In the genomic region with DNA sequence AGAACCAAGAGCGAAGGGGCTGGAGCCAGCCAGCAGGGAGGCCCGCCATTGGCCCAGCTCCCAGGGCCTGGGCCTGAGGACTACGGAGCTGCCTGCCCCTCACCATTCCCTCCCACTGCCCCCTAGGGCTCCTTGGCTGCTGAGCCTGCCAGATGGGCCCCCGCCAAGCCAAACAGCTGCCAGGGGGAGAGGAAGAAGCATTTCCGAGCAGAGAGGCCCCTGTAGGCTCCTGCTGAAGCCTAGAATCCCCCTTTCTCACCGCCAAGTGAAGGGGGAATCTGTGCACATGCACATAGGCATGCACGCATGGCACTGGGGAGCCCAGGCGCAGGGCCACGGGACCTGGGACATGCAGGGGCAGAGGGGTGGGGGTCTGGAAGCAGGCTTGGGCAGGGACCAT, we compare ENCODE assay signal across 15 cellular contexts. TPM values are rescaled to one million over a fixed set of nuclear protein-coding genes. Genes with fewer than 3 reads are reported as not detected.
A peak's percentile ranks its signal among the peaks of the same experiment; 100 is the strongest.
DNase-seq lines count a peak whose midpoint lies in the region; ATAC-seq and TF ChIP-seq lines count a peak whose summit lies in the region.
"Had no signal": no experiment of that assay in that cellular context is flagged by ENCODE, and none has a peak within 500 bp of the region (broad histone marks: within the 10 kb centered on the region; RNA-seq: fewer than 3 reads in every experiment).

No MANE protein-coding gene starts in this region.

- 0 out of 2 replicates have a peak overlapping the region, but pooled peaks have one; percentile 63 for H2AFZ ChIP-seq in GM23338
- no peak overlapping the region for H2AFZ ChIP-seq in OCI-LY7 (ENCODE audit: low read length)

- H3K4me1 ChIP-seq in GM23338 (ENCODE audit: insufficient read depth) = no peaks in the 10 kb centered on the region
- peaks cover 63% of the 10 kb centered on the region for H3K4me1 ChIP-seq in OCI-LY7 (ENCODE audit: insufficient read depth, low read length, poor library complexity, severe bottlenecking)
- no peaks in the 10 kb centered on the region for H3K4me1 ChIP-seq in mesendoderm (ENCODE audit: control insufficient read depth, low read depth, low read length)
- H3K4me1 ChIP-seq: adrenal gland had no signal

- H3K36me3 ChIP-seq in GM23338 (ENCODE audit: insufficient read depth) = no peaks in the 10 kb centered on the region
- H3K36me3 ChIP-seq in OCI-LY7 (ENCODE audit: insufficient read depth, low read length) = no peaks in the 10 kb centered on the region
- no peaks in the 10 kb centered on the region for H3K36me3 ChIP-seq in mesendoderm (ENCODE audit: control insufficient read depth, insufficient read depth, low read length)
- H3K36me3 ChIP-seq: adrenal gland had no signal

- no CpG with 5 or more reads among the region's 9 CpGs for WGBS in mesendoderm (ENCODE audit: extremely low coverage, insufficient coverage, low lambda C conversion rate)

- H3K27ac ChIP-seq in GM23338 (ENCODE audit: low read depth) = no peak overlapping the region
- peak overlapping the region; percentile 93 for H3K27ac ChIP-seq in OCI-LY7 (ENCODE audit: low read depth, low read length, poor library complexity, severe bottlenecking)
- H3K27ac ChIP-seq in mesendoderm (ENCODE audit: low read depth, low read length) = no peak overlapping the region
- H3K27ac ChIP-seq: adrenal gland had no signal

- no peaks in the 10 kb centered on the region for H4K20me1 ChIP-seq in GM23338 (replicated peaks; ENCODE audit: insufficient read depth)
- H4K20me1 ChIP-seq in OCI-LY7 (ENCODE audit: insufficient read depth, low read length) = no peaks in the 10 kb centered on the region

- no peak overlapping the region for H3K4me3 Mint-ChIP-seq in GM23338
- H3K4me3 Mint-ChIP-seq: CD14-positive monocyte had no signal

- no peak overlapping the region for H4K8ac ChIP-seq in mesendoderm (ENCODE audit: low read depth, low read length)

- no peak overlapping the region for H3K56ac ChIP-seq in mesendoderm (ENCODE audit: low read length)

- no peaks in the 10 kb centered on the region for H3K9me3 ChIP-seq in OCI-LY7 (ENCODE audit: low read length)
- H3K9me3 ChIP-seq: adrenal gland had no signal

- no peaks in the 10 kb centered on the region for H3K9me3 Mint-ChIP-seq in GM23338

- H3K4me3 ChIP-seq in GM23338 (no peak overlapping the region), OCI-LY7 (ENCODE audit: low read depth, low read length, poor library complexity, severe bottlenecking) (peak overlapping the region; percentile 49), mesendoderm (ENCODE audit: low read length) (no peak overlapping the region)
- H3K4me3 ChIP-seq: adrenal gland had no signal

- H3K27me3 Mint-ChIP-seq in GM23338 (ENCODE audit: insufficient read depth, low read depth, poor library complexity) = peaks cover 15% of the 10 kb centered on the region

- H3K9me2 ChIP-seq in GM23338 (ENCODE audit: insufficient read depth) = no peaks in the 10 kb centered on the region
- H3K9me2 ChIP-seq in OCI-LY7 (ENCODE audit: insufficient read depth, low read length) = no peaks in the 10 kb centered on the region

- no peak overlapping the region for H2BK5ac ChIP-seq in mesendoderm (ENCODE audit: low read length)

- no peak overlapping the region for H3K18ac ChIP-seq in mesendoderm (ENCODE audit: low read length)

- DNase-seq in GM23338 (ENCODE audit: low spot score) = no peak
- peak; percentile 25 for DNase-seq in OCI-LY7 (ENCODE audit: low spot score)
- peak; percentile 17 for DNase-seq in globus pallidus (ENCODE audit: low spot score)
- DNase-seq in pons (ENCODE audit: low spot score) = peak; percentile 6
- no peak for DNase-seq in SHP77 (lab: John Stamatoyannopoulos, UW)
- no peak for DNase-seq in SHP77 treated with DMSO at 0.1 percent for 48 hours (lab: John Stamatoyannopoulos, UW)
- no peak for DNase-seq in mesendoderm
- no peak for DNase-seq in GM03348 (ENCODE audit: low spot score)
- DNase-seq: adrenal gland, GF-D8, NCI-H1105 treated with DMSO at 0.1 percent for 48 hours, NCI-H774 had no signal

- no peaks in the 10 kb centered on the region for H3K79me2 ChIP-seq in GM23338 (replicated peaks; ENCODE audit: insufficient read depth)
- no peaks in the 10 kb centered on the region for H3K79me2 ChIP-seq in OCI-LY7 (ENCODE audit: insufficient read depth, low read depth, low read length)
- no peaks in the 10 kb centered on the region for H3K79me2 ChIP-seq in mesendoderm (ENCODE audit: control insufficient read depth, insufficient read depth, low read length)

- no peak overlapping the region for H2BK15ac ChIP-seq in mesendoderm (replicated peaks; ENCODE audit: low read depth)

- POLR2A ChIA-PET in OCI-LY7 (lab: Charles Lee) = interaction anchor here (0.6 to 2.4 kb wide), 2 partner anchors 56 to 57 kb away, joined by 3 to 8 read pairs; no protein-coding TSS in a partner anchor

- H3K4me1 Mint-ChIP-seq in GM23338 = peaks cover 9% of the 10 kb centered on the region

- ATAC-seq in GM23338 = peak; percentile 42
- ATAC-seq: activated CD4-positive, CD25-positive, alpha-beta regulatory T cell treated with anti-CD3 and anti-CD28 coated beads, Interleukin-2, amount 50 U/mL, for 24 hours; HCT116 had no signal

- no peak overlapping the region for H3K27ac Mint-ChIP-seq in GM23338

- no TSS peak for BruUV-seq in OCI-LY7 (replicated peaks; lab: Mats Ljungman, UMichigan)

- H3K27me3 ChIP-seq in GM23338 (ENCODE audit: insufficient read depth) (no peaks in the 10 kb centered on the region), mesendoderm (ENCODE audit: insufficient read depth, low read length, poor library complexity) (no peaks in the 10 kb centered on the region)
- H3K27me3 ChIP-seq: adrenal gland had no signal

- no peak overlapping the region for H3K9ac ChIP-seq in mesendoderm (ENCODE audit: low read length)

- H2BK120ac ChIP-seq in mesendoderm (ENCODE audit: low read depth, low read length) = no peak overlapping the region

- no peak overlapping the region for H4K5ac ChIP-seq in mesendoderm (ENCODE audit: low read length)

- H2AK5ac ChIP-seq in mesendoderm (ENCODE audit: low read length) = no peak overlapping the region

- no peaks in the 10 kb centered on the region for H3K79me1 ChIP-seq in mesendoderm (ENCODE audit: low read length)

- H3K4ac ChIP-seq in mesendoderm (ENCODE audit: low read depth, low read length) = no peak overlapping the region

- H3K23ac ChIP-seq in mesendoderm (ENCODE audit: low read length) = no peak overlapping the region

- H3K36me3 Mint-ChIP-seq in GM23338 (ENCODE audit: low read depth) = no peaks in the 10 kb centered on the region

- intact Hi-C loops in OCI-LY7 (cut with micrococcal nuclease; ENCODE audit: unreplicated experiment) = loop anchor here (10.0 kb wide), 1 partner anchor 81 kb away; a partner anchor contains a TSS

- no peak for TF ChIP-seq CTCF in GM23338 (conservative IDR thresholded peaks at IDR 0.05; ENCODE audit: low read depth in 2 of 2)
- TF ChIP-seq CTCF in OCI-LY7 (conservative IDR thresholded peaks at IDR 0.05; ENCODE audit: low read length) = no peak

- CTCF ChIA-PET in OCI-LY7 (lab: Charles Lee; ENCODE audit: unreplicated experiment) = no interaction called here

- H3K4me2 ChIP-seq in GM23338 = no peak overlapping the region
- H3K4me2 ChIP-seq in OCI-LY7 (ENCODE audit: low read length) = peak overlapping the region; percentile 76
- H3K4me2 ChIP-seq in mesendoderm (ENCODE audit: low read length) = no peak overlapping the region

- H3F3A ChIP-seq in GM23338 (replicated peaks; ENCODE audit: low read depth) = no peaks in the 10 kb centered on the region

TF ChIP-seq in GM23338, 12 proteins besides CTCF, POLR2A, EP300 and RAD21 (continues in another document):
- TF ChIP-seq, protein P1, sequence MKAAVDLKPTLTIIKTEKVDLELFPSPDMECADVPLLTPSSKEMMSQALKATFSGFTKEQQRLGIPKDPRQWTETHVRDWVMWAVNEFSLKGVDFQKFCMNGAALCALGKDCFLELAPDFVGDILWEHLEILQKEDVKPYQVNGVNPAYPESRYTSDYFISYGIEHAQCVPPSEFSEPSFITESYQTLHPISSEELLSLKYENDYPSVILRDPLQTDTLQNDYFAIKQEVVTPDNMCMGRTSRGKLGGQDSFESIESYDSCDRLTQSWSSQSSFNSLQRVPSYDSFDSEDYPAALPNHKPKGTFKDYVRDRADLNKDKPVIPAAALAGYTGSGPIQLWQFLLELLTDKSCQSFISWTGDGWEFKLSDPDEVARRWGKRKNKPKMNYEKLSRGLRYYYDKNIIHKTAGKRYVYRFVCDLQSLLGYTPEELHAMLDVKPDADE (IDR thresholded peaks at IDR 0.05) = no peak
- no peak for TF ChIP-seq EZH2 (IDR thresholded peaks at IDR 0.05; ENCODE audit: low read depth, unreplicated experiment)
- no peak for TF ChIP-seq JUNB (IDR thresholded peaks at IDR 0.05; ENCODE audit: unreplicated experiment)

RNA-seq across cellular contexts. Expression of a gene that starts 28.5 kb away (rescaled TPM):
- 51.7 and 62.7 TPM in 2 replicates for total RNA-seq in GM23338 (2014; rRNA removed; shearing (Covaris generic))
- polyA plus RNA-seq in GM23338 (2016; fragmentation: Nextera tagmentation; extraction: Ambion mirVana) = 58.6 and 58.9 TPM in 2 replicates
- total RNA-seq in OCI-LY7 (2014; rRNA removed; shearing (Covaris generic)) = 57.3 and 86.1 TPM in 2 replicates
- total RNA-seq in OCI-LY7 (2022) = 54.7 and 61.6 TPM in 2 replicates
- polyA plus RNA-seq in mesendoderm (2013, experiment 1 of 2) = 72.3 TPM
- 71.9 TPM for polyA plus RNA-seq in mesendoderm (2013, experiment 2 of 2)

RNA-seq across cellular contexts. Expression of a gene that starts 53.9 kb away (rescaled TPM):
- 55.9 and 61.1 TPM in 2 replicates for total RNA-seq in GM23338 (2014; rRNA removed; shearing (Covaris generic))
- polyA plus RNA-seq in GM23338 (2016; fragmentation: Nextera tagmentation; extraction: Ambion mirVana) = 10.9 and 13.3 TPM in 2 replicates
- total RNA-seq in OCI-LY7 (2014; rRNA removed; shearing (Covaris generic)) = 59.7 and 66.3 TPM in 2 replicates
- 64.5 and 88.5 TPM in 2 replicates for total RNA-seq in OCI-LY7 (2022)
- 27.0 TPM for polyA plus RNA-seq in mesendoderm (2013, experiment 1 of 2)
- 29.4 TPM for polyA plus RNA-seq in mesendoderm (2013, experiment 2 of 2)

Comparison
In these comparisons a context has a peak if more than half of its experiments do, and no peak if none do; other contexts are left out.
1. DNase-seq: peak in OCI-LY7 (single experiment), globus pallidus (single experiment) and pons (single experiment); none in GM23338 (single experiment), SHP77 (0 of 2), SHP77 treated with DMSO at 0.1 percent for 48 hours (single experiment), mesendoderm (single experiment) and GM03348 (single experiment).